13 cellular contexts compared by ENCODE assay signal in genomic region chr12:66662729-66663128, GRCh38. TPM values are rescaled to one million over a fixed set of nuclear protein-coding genes. Genes with fewer than 3 reads are reported as not detected.
DNase-seq lines count a peak whose midpoint lies in the region; ATAC-seq lines count a peak whose summit lies in the region.
"Had no signal": no experiment of that assay in that cellular context is flagged by ENCODE, and none has a peak within 500 bp of the region (broad histone marks: within the 10 kb centered on the region; RNA-seq: fewer than 3 reads in every experiment).

No MANE protein-coding gene starts in this region.

- no peak overlapping the region for H3K4me3 ChIP-seq in adipocyte (ENCODE audit: low read length)

- peaks cover 23% of the 10 kb centered on the region for H3K4me1 ChIP-seq in adipocyte (ENCODE audit: control insufficient read depth, insufficient read depth, low read length)

- H3K9me3 ChIP-seq in adipocyte (ENCODE audit: control insufficient read depth, low read length) = no peaks in the 10 kb centered on the region

- DNase-seq in COR-L47 (lab: John Stamatoyannopoulos, UW) (peak; percentile 31), NCI-H1092 (lab: John Stamatoyannopoulos, UW) (peak; percentile 11), adipocyte (ENCODE audit: low read depth) (peak; percentile 29), iris pigment epithelial cell (ENCODE audit: low read depth) (peak; percentile 70), dedifferentiated amniotic fluid mesenchymal stem cell (ENCODE audit: extremely low spot score) (no peak), H4 (ENCODE audit: low spot score) (no peak), NCI-H526 treated with DMSO at 0.1 percent for 48 hours (lab: John Stamatoyannopoulos, UW) (no peak)
- DNase-seq: activated gamma-delta T cell treated with Interleukin-2 at 50 U/mL for 16 hours; CD4-positive, alpha-beta T cell; effector CD8-positive, alpha-beta T cell; substantia nigra; WERI-Rb-1 had no signal

- H3K9ac ChIP-seq in adipocyte (ENCODE audit: low read length) = no peak overlapping the region

- no peaks in the 10 kb centered on the region for H3K36me3 ChIP-seq in adipocyte (ENCODE audit: control insufficient read depth, insufficient read depth, low read length, severe bottlenecking)
- H3K36me3 ChIP-seq: WERI-Rb-1 had no signal

- no peaks in the 10 kb centered on the region for H3K27me3 ChIP-seq in adipocyte (replicated peaks; ENCODE audit: control insufficient read depth, insufficient read depth, low read length)

- ATAC-seq in GM18861 (IDR thresholded peaks at IDR 0.05; ENCODE audit: unreplicated experiment) = no peak

RNA-seq across cellular contexts. Expression of gene GRIP1, which starts 16.1 kb away (rescaled TPM):
- 0.91 and 5.7 TPM in 2 replicates for total RNA-seq in H4 (2014; rRNA removed; shearing (Covaris generic))

Comparison
In these comparisons a context has a peak if more than half of its experiments do, and no peak if none do; other contexts are left out.
1. DNase-seq: peak in COR-L47 (single experiment), NCI-H1092 (single experiment), adipocyte (single experiment) and iris pigment epithelial cell (single experiment); none in dedifferentiated amniotic fluid mesenchymal stem cell (single experiment), H4 (single experiment) and NCI-H526 treated with DMSO at 0.1 percent for 48 hours (single experiment).